Comparison of ENCODE assay signal across 1 cellular context in genomic region chr14:89225607-89226006, GRCh38.
TF ChIP-seq lines count a peak whose summit lies in the region.

No MANE protein-coding gene starts in this region.

TF ChIP-seq in WTC11, 78 proteins besides CTCF, POLR2A, EP300 and RAD21 (continued from another document):
- TF ChIP-seq E2F4 (CRISPR knock-in tag; IDR thresholded peaks at IDR 0.05; ENCODE audit: borderline replicate concordance, low read depth) (no peak), FOXK1 (CRISPR knock-in tag; IDR thresholded peaks at IDR 0.05) (no peak), GRHL2 (CRISPR knock-in tag; IDR thresholded peaks at IDR 0.05; ENCODE audit: insufficient replicate concordance, severe bottlenecking) (no peak), ZNF671 (CRISPR knock-in tag; IDR thresholded peaks at IDR 0.05) (no peak), KAT7 (CRISPR knock-in tag; IDR thresholded peaks at IDR 0.05; ENCODE audit: borderline replicate concordance) (no peak), SMAD3 (CRISPR knock-in tag; IDR thresholded peaks at IDR 0.05; ENCODE audit: borderline replicate concordance) (no peak), CREB1 (CRISPR knock-in tag; IDR thresholded peaks at IDR 0.05) (no peak), TP53 (CRISPR knock-in tag; IDR thresholded peaks at IDR 0.05) (no peak)
- TF ChIP-seq, protein P1, sequence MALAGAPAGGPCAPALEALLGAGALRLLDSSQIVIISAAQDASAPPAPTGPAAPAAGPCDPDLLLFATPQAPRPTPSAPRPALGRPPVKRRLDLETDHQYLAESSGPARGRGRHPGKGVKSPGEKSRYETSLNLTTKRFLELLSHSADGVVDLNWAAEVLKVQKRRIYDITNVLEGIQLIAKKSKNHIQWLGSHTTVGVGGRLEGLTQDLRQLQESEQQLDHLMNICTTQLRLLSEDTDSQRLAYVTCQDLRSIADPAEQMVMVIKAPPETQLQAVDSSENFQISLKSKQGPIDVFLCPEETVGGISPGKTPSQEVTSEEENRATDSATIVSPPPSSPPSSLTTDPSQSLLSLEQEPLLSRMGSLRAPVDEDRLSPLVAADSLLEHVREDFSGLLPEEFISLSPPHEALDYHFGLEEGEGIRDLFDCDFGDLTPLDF (CRISPR knock-in tag; IDR thresholded peaks at IDR 0.05) = no peak
